In the genomic region with DNA sequence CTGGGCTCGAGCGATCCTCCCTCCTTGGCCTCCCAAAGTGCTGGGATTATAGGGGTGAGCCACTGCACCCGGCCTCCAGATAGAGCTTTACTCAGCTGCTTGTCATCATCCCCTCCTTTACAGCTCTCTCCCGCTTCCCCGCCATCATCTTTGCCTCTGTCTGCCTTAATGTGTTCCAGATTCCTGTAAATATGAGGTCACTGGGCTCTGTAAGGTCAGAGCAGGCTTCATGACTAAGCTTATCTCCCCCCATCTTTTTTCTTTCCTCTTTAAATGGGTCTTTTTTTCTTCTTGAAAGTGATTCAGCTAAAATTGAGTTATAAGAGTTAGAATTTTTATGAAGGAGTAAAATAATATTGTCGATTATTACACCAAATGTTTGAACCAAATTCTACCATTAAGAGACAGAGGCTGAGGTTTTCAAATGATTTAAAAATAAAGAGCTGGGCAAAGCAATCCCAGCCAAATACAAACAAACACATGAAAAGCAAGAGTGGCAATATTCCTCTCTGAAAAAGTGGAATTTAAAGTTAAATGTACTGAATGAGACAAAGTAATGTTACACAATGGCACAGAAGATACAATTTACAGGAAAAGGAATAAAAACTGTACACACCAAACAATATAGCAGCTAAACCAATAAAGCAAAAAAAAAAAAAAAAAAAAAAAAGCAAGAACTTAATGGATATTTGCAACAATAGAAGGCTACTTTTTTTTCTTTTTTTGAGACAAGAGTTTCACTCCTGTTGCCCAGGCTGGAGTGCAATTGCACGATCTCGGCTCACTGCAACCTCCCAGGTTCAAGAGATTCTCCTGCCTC, we compare ENCODE assay signal across 14 cellular contexts.
A peak's percentile ranks its signal among the peaks of the same experiment; 100 is the strongest.
DNase-seq lines count a peak whose midpoint lies in the region; ATAC-seq and TF ChIP-seq lines count a peak whose summit lies in the region.
"Had no signal": no experiment of that assay in that cellular context is flagged by ENCODE, and none has a peak within 500 bp of the region (broad histone marks: within the 10 kb centered on the region; RNA-seq: fewer than 3 reads in every experiment).

No MANE protein-coding gene starts in this region.

- DNase-seq in Caki2 (ENCODE audit: low read depth) (peak; percentile 67), RPMI7951 (ENCODE audit: low read depth) (peak; percentile 94), fibroblast of lung (ENCODE audit: low read depth in 2 of 2) (peak; percentile 94 to 95), trophoblast cell (peak; percentile 54 to 61), Karpas-422 (no peak), HAP-1 (ENCODE audit: low spot score in 2 of 2) (no peak)
- DNase-seq: activated CD4-positive, alpha-beta T cell treated with anti-CD3 and anti-CD28 coated beads for 36 hours; gastrocnemius medialis; naive thymus-derived CD8-positive, alpha-beta T cell; NCI-H1930; Peyer's patch; stimulated activated CD4-positive, alpha-beta T cell treated with anti-CD3 and anti-CD28 coated beads, Interleukin-4, amount 100 ng/mL, for 1 hour had no signal

- no peak overlapping the region for H2BK120ac ChIP-seq in trophoblast cell (ENCODE audit: insufficient read depth, low read length, poor library complexity)

- H3K4me2 ChIP-seq in fibroblast of lung (ENCODE audit: extremely low read depth, insufficient read depth, low read length) (no peak overlapping the region), trophoblast cell (ENCODE audit: low read length) (no peak overlapping the region), Karpas-422 (ENCODE audit: low read depth, low read length, poor library complexity, severe bottlenecking) (no peak overlapping the region)

- H3K79me1 ChIP-seq in trophoblast cell (ENCODE audit: low read length): peaks cover 14% of the 10 kb centered on the region

- H4K12ac ChIP-seq in trophoblast cell (ENCODE audit: low read depth, low read length): no peak overlapping the region

- H4K91ac ChIP-seq in trophoblast cell (ENCODE audit: low read depth, low read length): peak overlapping the region; percentile 70

- no peak overlapping the region for H4K8ac ChIP-seq in trophoblast cell (ENCODE audit: low read depth, low read length)

- H4K20me1 ChIP-seq in fibroblast of lung (ENCODE audit: control insufficient read depth, extremely low read depth, insufficient read depth, low read length) (no peaks in the 10 kb centered on the region), Karpas-422 (ENCODE audit: insufficient read depth, low read depth, low read length) (no peaks in the 10 kb centered on the region)

- H3K4me3 ChIP-seq in fibroblast of lung (replicated peaks in 1 of 4; ENCODE audit: control extremely low read depth in 1 of 4, insufficient read depth in 1 of 4, low read depth in 3 of 4, low read length in 4 of 4): no peak overlapping the region
- H3K4me3 ChIP-seq in trophoblast cell (ENCODE audit: low read depth, low read length): no peak overlapping the region
- no peak overlapping the region for H3K4me3 ChIP-seq in Karpas-422 (ENCODE audit: low read length)
- H3K4me3 ChIP-seq in HAP-1: no peak overlapping the region
- H3K4me3 ChIP-seq: gastrocnemius medialis, Peyer's patch had no signal

- H3K9ac ChIP-seq in fibroblast of lung (ENCODE audit: insufficient read depth, low read length): no peak overlapping the region
- H3K9ac ChIP-seq in trophoblast cell (ENCODE audit: low read length): no peak overlapping the region
- H3K9ac ChIP-seq in Karpas-422 (ENCODE audit: low read length): no peak overlapping the region

- H2AFZ ChIP-seq in fibroblast of lung (ENCODE audit: low read length) (no peak overlapping the region), trophoblast cell (ENCODE audit: insufficient read depth, low read length, poor library complexity) (no peak overlapping the region), Karpas-422 (ENCODE audit: low read length) (no peak overlapping the region)

- H3K36me3 ChIP-seq in fibroblast of lung (ENCODE audit: control insufficient read depth, insufficient read depth, low read length) (peaks cover 1% of the 10 kb centered on the region), trophoblast cell (ENCODE audit: control insufficient read depth in 1 of 2, insufficient read depth in 2 of 2, low read length in 2 of 2) (peaks cover 47 to 49% of the 10 kb centered on the region in 2 experiments), Karpas-422 (ENCODE audit: insufficient read depth, low read length) (no peaks in the 10 kb centered on the region), HAP-1 (replicated peaks) (no peaks in the 10 kb centered on the region)
- H3K36me3 ChIP-seq: gastrocnemius medialis had no signal

- H3K79me2 ChIP-seq in fibroblast of lung (ENCODE audit: control insufficient read depth, insufficient read depth, low read length): no peaks in the 10 kb centered on the region
- peaks cover 2% of the 10 kb centered on the region for H3K79me2 ChIP-seq in trophoblast cell (ENCODE audit: control insufficient read depth, insufficient read depth, low read length, poor library complexity)
- no peaks in the 10 kb centered on the region for H3K79me2 ChIP-seq in Karpas-422 (ENCODE audit: low read length)

- H3K27ac ChIP-seq in fibroblast of lung (ENCODE audit: insufficient read depth, low read length): peak overlapping the region; percentile 51
- peak overlapping the region; percentile 69 for H3K27ac ChIP-seq in trophoblast cell (ENCODE audit: low read depth, low read length)
- H3K27ac ChIP-seq in Karpas-422 (ENCODE audit: low read length): no peak overlapping the region
- H3K27ac ChIP-seq: gastrocnemius medialis had no signal

- no peak overlapping the region for H3K18ac ChIP-seq in trophoblast cell (ENCODE audit: low read length)

- H3K4ac ChIP-seq in trophoblast cell (ENCODE audit: low read depth, low read length): no peak overlapping the region

- TF ChIP-seq POLR2A in GM18505 (IDR thresholded peaks at IDR 0.05; ENCODE audit: borderline replicate concordance, extremely low read depth, insufficient read depth, insufficient read length): no peak

- peak overlapping the region; percentile 84 for H2BK5ac ChIP-seq in trophoblast cell (ENCODE audit: low read depth, low read length, poor library complexity)

- no peaks in the 10 kb centered on the region for H3K27me3 ChIP-seq in fibroblast of lung (ENCODE audit: control insufficient read depth, insufficient read depth, low read length)
- no peaks in the 10 kb centered on the region for H3K27me3 ChIP-seq in trophoblast cell (ENCODE audit: insufficient read depth, low read length)
- H3K27me3 ChIP-seq in Karpas-422 (ENCODE audit: low read length): no peaks in the 10 kb centered on the region
- H3K27me3 ChIP-seq in HAP-1 (ENCODE audit: low read depth): no peaks in the 10 kb centered on the region
- H3K27me3 ChIP-seq: gastrocnemius medialis, Peyer's patch had no signal

- no CpG with 5 or more reads among the region's 8 CpGs for WGBS in trophoblast cell (ENCODE audit: extremely low coverage, insufficient coverage, insufficient read length)

- ATAC-seq in HG03457 (IDR thresholded peaks at IDR 0.05; ENCODE audit: unreplicated experiment) (no peak), GM18505 (IDR thresholded peaks at IDR 0.05; ENCODE audit: unreplicated experiment) (no peak)
- ATAC-seq: activated CD4-positive, alpha-beta T cell treated with anti-CD3 and anti-CD28 coated beads for 36 hours; gastrocnemius medialis; naive thymus-derived CD8-positive, alpha-beta T cell had no signal

- no peak for TF ChIP-seq CTCF in fibroblast of lung (conservative IDR thresholded peaks at IDR 0.05 in 1 of 2, IDR thresholded peaks at IDR 0.05 in 1 of 2; ENCODE audit: low read depth in 1 of 2, low read length in 2 of 2)

- H3K4me1 ChIP-seq in fibroblast of lung (ENCODE audit: control insufficient read depth, extremely low read depth, insufficient read depth, low read length): peaks cover 2% of the 10 kb centered on the region
- peaks cover 23 to 36% of the 10 kb centered on the region in 2 experiments for H3K4me1 ChIP-seq in trophoblast cell (ENCODE audit: control insufficient read depth in 1 of 2, insufficient read depth in 2 of 2, low read length in 2 of 2)
- no peaks in the 10 kb centered on the region; the same call in 1 of the 2 replicates for H3K4me1 ChIP-seq in Karpas-422 (ENCODE audit: low read length)
- H3K4me1 ChIP-seq in HAP-1: peaks cover 6% of the 10 kb centered on the region
- H3K4me1 ChIP-seq: Peyer's patch had no signal

- H3K9me3 ChIP-seq in fibroblast of lung (ENCODE audit: control insufficient read depth, insufficient read depth, low read depth, low read length): no peaks in the 10 kb centered on the region
- peaks cover 1% of the 10 kb centered on the region for H3K9me3 ChIP-seq in trophoblast cell (ENCODE audit: insufficient read depth, low read depth, low read length)
- H3K9me3 ChIP-seq in Karpas-422 (ENCODE audit: low read length): no peaks in the 10 kb centered on the region
- no peaks in the 10 kb centered on the region for H3K9me3 ChIP-seq in HAP-1
- H3K9me3 ChIP-seq: gastrocnemius medialis, Peyer's patch had no signal

- no peak overlapping the region for H2AK5ac ChIP-seq in trophoblast cell (ENCODE audit: low read length)

- in situ Hi-C loops in Caki2 (cut with HindIII; ENCODE audit: low pct_unique_long_range_greater_than_20kb, low sequenced_read_pairs): no loop called here
- in situ Hi-C loops in HAP-1 (cut with MboI; ENCODE audit: low sequenced_read_pairs): no loop called here

- no peak overlapping the region for H2BK12ac ChIP-seq in trophoblast cell (ENCODE audit: low read length)

- H3K9me2 ChIP-seq in Karpas-422 (replicated peaks; ENCODE audit: insufficient read depth, low read length): no peaks in the 10 kb centered on the region

- H3K23ac ChIP-seq in trophoblast cell (ENCODE audit: low read length): no peak overlapping the region

- no peak overlapping the region for H3K14ac ChIP-seq in trophoblast cell (ENCODE audit: low read length)

Comparison
In these comparisons a context has a peak if more than half of its experiments do, and no peak if none do; other contexts are left out.
1. DNase-seq: peak in Caki2 (single experiment), RPMI7951 (single experiment), fibroblast of lung (2 of 2) and trophoblast cell (2 of 2); none in Karpas-422 (single experiment) and HAP-1 (0 of 2).